9 cellular contexts compared by ENCODE assay signal in the genomic region with DNA sequence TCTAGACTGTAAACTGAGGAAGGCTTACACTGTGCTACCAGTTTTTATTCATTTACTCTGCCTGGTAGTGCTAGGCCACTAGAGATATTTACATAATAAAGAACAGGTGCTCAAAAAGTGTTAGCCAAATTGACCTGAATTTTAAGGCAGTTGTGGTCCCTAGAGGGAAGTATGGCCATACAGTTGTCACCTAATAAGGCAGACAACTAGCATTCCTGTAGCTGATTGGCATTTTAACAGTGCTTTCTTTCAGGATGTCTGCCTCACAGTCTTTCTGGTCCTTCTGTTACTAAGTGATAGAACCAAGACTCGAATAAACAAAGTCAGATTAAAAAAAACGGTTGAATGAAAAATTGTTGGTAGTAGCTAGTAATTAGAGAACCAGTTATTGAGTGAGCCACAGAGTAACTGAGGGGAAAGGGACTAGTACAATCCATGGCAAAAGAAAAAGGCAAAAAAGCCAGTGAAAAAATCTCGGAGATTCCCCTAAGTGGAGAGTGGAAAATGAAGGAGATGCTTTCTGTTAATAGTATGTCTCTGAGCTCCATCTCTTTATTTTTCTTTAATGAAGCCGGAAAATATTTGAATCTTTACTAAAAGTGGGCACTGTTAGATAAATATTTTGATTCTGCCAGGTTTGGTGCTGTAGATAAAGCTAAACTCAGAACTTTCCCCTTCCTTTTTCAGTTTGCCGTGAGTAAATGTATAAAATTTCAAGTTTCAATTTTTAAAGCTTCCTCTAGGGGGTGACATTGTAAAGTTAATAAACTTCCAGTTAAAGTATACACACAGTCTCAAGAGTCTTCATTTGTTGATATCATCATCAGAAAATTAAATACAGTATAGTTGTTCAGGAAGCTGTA. TPM values are rescaled to one million over a fixed set of nuclear protein-coding genes. Genes with fewer than 3 reads are reported as not detected.
DNase-seq lines count a peak whose midpoint lies in the region; ATAC-seq and TF ChIP-seq lines count a peak whose summit lies in the region.
"Had no signal": no experiment of that assay in that cellular context is flagged by ENCODE, and none has a peak within 500 bp of the region (broad histone marks: within the 10 kb centered on the region; RNA-seq: fewer than 3 reads in every experiment).

No MANE protein-coding gene starts in this region.

- CTCF ChIA-PET in activated CD8-positive, alpha-beta memory T cell treated with anti-CD3 and anti-CD28 coated beads, Interleukin-2, amount 10 ng/mL, durations not matched to agents 7 days and 5 days (lab: Charles Lee): interaction anchor here (1.0 to 2.3 kb wide), 11 partner anchors 9 to 239 kb away, joined by 3 to 31 read pairs (median 4); a partner anchor contains a TSS

- H3K27me3 Mint-ChIP-seq in activated CD8-positive, alpha-beta memory T cell treated with anti-CD3 and anti-CD28 coated beads, Interleukin-2, amount 10 ng/mL, durations not matched to agents 7 days and 5 days: no peaks in the 10 kb centered on the region

- ATAC-seq in activated CD8-positive, alpha-beta memory T cell treated with anti-CD3 and anti-CD28 coated beads, Interleukin-2, amount 10 ng/mL, durations not matched to agents 7 days and 5 days: peak; percentile 55
- ATAC-seq in HG03354 (IDR thresholded peaks at IDR 0.05; ENCODE audit: poor library complexity, severe bottlenecking, unreplicated experiment) (peak; percentile 81), GM19467 (IDR thresholded peaks at IDR 0.05; ENCODE audit: unreplicated experiment) (no peak)

- no peaks in the 10 kb centered on the region for H3K9me3 Mint-ChIP-seq in activated CD8-positive, alpha-beta memory T cell treated with anti-CD3 and anti-CD28 coated beads, Interleukin-2, amount 10 ng/mL, durations not matched to agents 7 days and 5 days (ENCODE audit: low read depth)

- H3K36me3 Mint-ChIP-seq in activated CD8-positive, alpha-beta memory T cell treated with anti-CD3 and anti-CD28 coated beads, Interleukin-2, amount 10 ng/mL, durations not matched to agents 7 days and 5 days: peaks cover 4% of the 10 kb centered on the region

- DNase-seq in activated CD8-positive, alpha-beta memory T cell treated with anti-CD3 and anti-CD28 coated beads, Interleukin-2, amount 10 ng/mL, durations not matched to agents 7 days and 5 days: no peak
- no peak for DNase-seq in activated CD8-positive, alpha-beta memory T cell treated with anti-CD3 and anti-CD28 coated beads, Interleukin-2, amount 50 U/mL, for 48 hours
- DNase-seq in SW 1271 (lab: John Stamatoyannopoulos, UW) (peak; percentile 1 to 51), glomerular endothelial cell (ENCODE audit: extremely low read depth, low read depth, low spot score) (peak; percentile 54), retinal pigment epithelial cell (ENCODE audit: low read depth) (no peak), putamen (ENCODE audit: low spot score) (no peak)

- H3K27ac Mint-ChIP-seq in activated CD8-positive, alpha-beta memory T cell treated with anti-CD3 and anti-CD28 coated beads, Interleukin-2, amount 10 ng/mL, durations not matched to agents 7 days and 5 days: no peak overlapping the region

- H3K4me1 Mint-ChIP-seq in activated CD8-positive, alpha-beta memory T cell treated with anti-CD3 and anti-CD28 coated beads, Interleukin-2, amount 10 ng/mL, durations not matched to agents 7 days and 5 days: peaks cover 18% of the 10 kb centered on the region

- TF ChIP-seq CTCF in retinal pigment epithelial cell (conservative IDR thresholded peaks at IDR 0.05; ENCODE audit: low read depth, low read length): peak; percentile 35

- no peak overlapping the region for H3K4me3 ChIP-seq in retinal pigment epithelial cell (ENCODE audit: low read length)

- no peak overlapping the region for H3K4me3 Mint-ChIP-seq in activated CD8-positive, alpha-beta memory T cell treated with anti-CD3 and anti-CD28 coated beads, Interleukin-2, amount 10 ng/mL, durations not matched to agents 7 days and 5 days

RNA-seq across cellular contexts. Expression of a gene that starts 9.1 kb away (rescaled TPM):
- total RNA-seq in activated CD8-positive, alpha-beta memory T cell treated with anti-CD3 and anti-CD28 coated beads, Interleukin-2, amount 10 ng/mL, durations not matched to agents 7 days and 5 days: 10 to 100 TPM; 31.7 to 42.3 TPM
- total RNA-seq in glomerular endothelial cell: 37.7 and 50.2 TPM in 2 replicates

RNA-seq across cellular contexts. Expression of a gene that starts 9.2 kb away (rescaled TPM):
- not detected for total RNA-seq in activated CD8-positive, alpha-beta memory T cell treated with anti-CD3 and anti-CD28 coated beads, Interleukin-2, amount 10 ng/mL, durations not matched to agents 7 days and 5 days
- not detected in 2 replicates for total RNA-seq in glomerular endothelial cell

RNA-seq across cellular contexts. Expression of a gene that starts 23.4 kb away (rescaled TPM):
- not detected for total RNA-seq in activated CD8-positive, alpha-beta memory T cell treated with anti-CD3 and anti-CD28 coated beads, Interleukin-2, amount 10 ng/mL, durations not matched to agents 7 days and 5 days
- total RNA-seq in glomerular endothelial cell: not detected in 2 replicates
- total RNA-seq: temporal lobe had no signal

Comparison
In these comparisons a context has a peak if more than half of its experiments do, and no peak if none do; other contexts are left out.
1. DNase-seq: peak in SW 1271 (2 of 2) and glomerular endothelial cell (single experiment); none in activated CD8-positive, alpha-beta memory T cell treated with anti-CD3 and anti-CD28 coated beads, Interleukin-2, amount 10 ng/mL, durations not matched to agents 7 days and 5 days (single experiment), activated CD8-positive, alpha-beta memory T cell treated with anti-CD3 and anti-CD28 coated beads, Interleukin-2, amount 50 U/mL, for 48 hours (single experiment), retinal pigment epithelial cell (single experiment) and putamen (single experiment).